ENCODE assay signal across 9 cellular contexts in the genomic region with DNA sequence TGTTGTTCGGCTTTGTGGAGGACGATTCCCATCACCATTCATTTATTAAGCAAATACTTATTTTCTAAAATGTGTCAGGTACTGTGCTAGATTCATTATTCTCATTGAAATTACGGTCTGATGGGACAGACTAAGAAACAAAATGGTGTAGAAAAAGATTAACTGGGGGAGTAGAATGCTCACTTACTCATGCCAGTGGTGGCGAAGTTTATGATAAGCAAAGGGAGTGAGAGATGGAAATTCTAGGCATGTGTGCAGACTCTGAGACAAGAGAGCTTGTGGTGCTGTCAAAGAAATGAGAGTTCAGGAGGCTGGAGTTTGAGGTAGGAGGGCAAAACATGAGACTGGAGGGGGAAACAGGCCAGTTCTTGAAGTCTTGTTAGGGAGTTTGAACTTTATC. TPM values are rescaled to one million over a fixed set of nuclear protein-coding genes. Genes with fewer than 3 reads are reported as not detected.
A peak's percentile ranks its signal among the peaks of the same experiment; 100 is the strongest.
DNase-seq lines count a peak whose midpoint lies in the region; ATAC-seq and TF ChIP-seq lines count a peak whose summit lies in the region.
"Had no signal": no experiment of that assay in that cellular context is flagged by ENCODE, and none has a peak within 500 bp of the region (broad histone marks: within the 10 kb centered on the region; RNA-seq: fewer than 3 reads in every experiment).

No MANE protein-coding gene starts in this region.

- POLR2A ChIA-PET in AG04450 (lab: Yijun Ruan, JAX) = interaction anchor here (0.6 kb wide), 1 partner anchor 23 kb away, joined by 7 read pairs; no protein-coding TSS in a partner anchor

- H3K27ac ChIP-seq in AG04450 (ENCODE audit: low read depth, low read length) = no peak overlapping the region

- H3K27me3 Mint-ChIP-seq in central memory CD8-positive, alpha-beta T cell = peaks cover 14% of the 10 kb centered on the region
- peaks cover 0 to 10% of the 10 kb centered on the region in 2 donors for H3K27me3 Mint-ChIP-seq in natural killer cell treated with Interleukin-12 subunit alpha and Interleukin-12 subunit beta and Interleukin-15 and Interleukin-18, amount 100 ng/mL, for 72 hours

- CTCF ChIA-PET in AG04450 (lab: Charles Lee) = no interaction called here

- peaks cover 15% of the 10 kb centered on the region for H3K36me3 Mint-ChIP-seq in central memory CD8-positive, alpha-beta T cell (ENCODE audit: insufficient read depth)
- peaks cover 4% of the 10 kb centered on the region for H3K36me3 Mint-ChIP-seq in natural killer cell treated with Interleukin-12 subunit alpha and Interleukin-12 subunit beta and Interleukin-15 and Interleukin-18, amount 100 ng/mL, for 72 hours

- H3K9me3 ChIP-seq in AG04450 (ENCODE audit: control insufficient read depth, insufficient read depth, low read length) = no peaks in the 10 kb centered on the region; the same call in 1 of the 2 replicates

- H3K4me3 Mint-ChIP-seq in central memory CD8-positive, alpha-beta T cell = peak overlapping the region; percentile 81
- peak overlapping the region; percentile 82 for H3K4me3 Mint-ChIP-seq in natural killer cell treated with Interleukin-12 subunit alpha and Interleukin-12 subunit beta and Interleukin-15 and Interleukin-18, amount 100 ng/mL, for 72 hours

- no peak for DNase-seq in AG04450 (ENCODE audit: low read depth, low spot score)
- DNase-seq in Jurkat, Clone E6-1 (ENCODE audit: low read depth, low spot score) = no peak
- DNase-seq in central memory CD8-positive, alpha-beta T cell (ENCODE audit: low spot score in 2 of 2) = no peak
- DNase-seq in natural killer cell treated with Interleukin-12 subunit alpha and Interleukin-12 subunit beta and Interleukin-15 and Interleukin-18, amount 100 ng/mL, for 72 hours (ENCODE audit: low spot score) = no peak
- DNase-seq in NCI-H510A treated with DMSO at 0.1 percent for 48 hours (lab: John Stamatoyannopoulos, UW) = no peak
- DNase-seq in NCI-H2227 treated with DMSO at 0.1 percent for 48 hours (lab: John Stamatoyannopoulos, UW) = no peak
- no peak for DNase-seq in stimulated activated CD4-positive, alpha-beta T cell treated with anti-CD3 and anti-CD28 coated beads, Interleukin-2, amount 100 ng/mL, for 48 hours
- DNase-seq: stimulated activated CD4-positive, alpha-beta T cell treated with anti-CD3 and anti-CD28 coated beads, Interleukin-4, amount 100 ng/mL, for 1 hour had no signal

- TF ChIP-seq CTCF in AG04450 (IDR thresholded peaks at IDR 0.05; ENCODE audit: low read depth, low read length) = no peak

- H3K4me1 Mint-ChIP-seq in central memory CD8-positive, alpha-beta T cell = peaks cover 31% of the 10 kb centered on the region
- H3K4me1 Mint-ChIP-seq in natural killer cell treated with Interleukin-12 subunit alpha and Interleukin-12 subunit beta and Interleukin-15 and Interleukin-18, amount 100 ng/mL, for 72 hours (ENCODE audit: low read depth in 2 of 2) = peaks cover 16 to 34% of the 10 kb centered on the region in 2 donors

- H3K27ac Mint-ChIP-seq in central memory CD8-positive, alpha-beta T cell (ENCODE audit: low read depth) = peak overlapping the region; percentile 69
- H3K27ac Mint-ChIP-seq in natural killer cell treated with Interleukin-12 subunit alpha and Interleukin-12 subunit beta and Interleukin-15 and Interleukin-18, amount 100 ng/mL, for 72 hours = peak overlapping the region; percentile 10 to 37

- H3K27me3 ChIP-seq in AG04450 (ENCODE audit: control insufficient read depth, insufficient read depth, low read length) = no peaks in the 10 kb centered on the region

- H3K9me3 Mint-ChIP-seq in central memory CD8-positive, alpha-beta T cell = no peaks in the 10 kb centered on the region
- H3K9me3 Mint-ChIP-seq in natural killer cell treated with Interleukin-12 subunit alpha and Interleukin-12 subunit beta and Interleukin-15 and Interleukin-18, amount 100 ng/mL, for 72 hours = no peaks in the 10 kb centered on the region

- peak overlapping the region; percentile 97 for H3K4me3 ChIP-seq in AG04450 (ENCODE audit: low read depth, low read length)
- H3K4me3 ChIP-seq in Jurkat, Clone E6-1 (ENCODE audit: low read length) = peak overlapping the region; percentile 75

- ATAC-seq in central memory CD8-positive, alpha-beta T cell (replicated peaks; ENCODE audit: extremely low read depth, poor library complexity, severe bottlenecking) = no peak
- ATAC-seq in natural killer cell treated with Interleukin-12 subunit alpha and Interleukin-12 subunit beta and Interleukin-15 and Interleukin-18, amount 100 ng/mL, for 72 hours = no peak
- no peak for ATAC-seq in GM18858 (IDR thresholded peaks at IDR 0.05; ENCODE audit: unreplicated experiment)

RNA-seq across cellular contexts. Expression of a gene that starts 0.9 kb away (rescaled TPM):
- polyA plus RNA-seq in AG04450 (2011; rRNA removed) = 18.9 and 19.7 TPM in 2 replicates
- 5.3 and 9.7 TPM in 2 replicates for polyA minus RNA-seq in AG04450 (2011; rRNA and poly(A)+ RNA removed)
- 141 TPM for polyA plus RNA-seq in Jurkat, Clone E6-1 (2012; ENCODE audit: insufficient read depth, insufficient read length)
- total RNA-seq in natural killer cell treated with Interleukin-12 subunit alpha and Interleukin-12 subunit beta and Interleukin-15 and Interleukin-18, amount 100 ng/mL, for 72 hours = 10 to 100 TPM; 23.2 to 37.8 TPM

RNA-seq across cellular contexts. Expression of a gene that starts 19.1 kb away (rescaled TPM):
- polyA plus RNA-seq in AG04450 (2011; rRNA removed) = 6.3 and 6.7 TPM in 2 replicates
- polyA minus RNA-seq in AG04450 (2011; rRNA and poly(A)+ RNA removed) = 7.6 and 8.9 TPM in 2 replicates
- polyA plus RNA-seq in Jurkat, Clone E6-1 (2012; ENCODE audit: insufficient read depth, insufficient read length) = 11.7 TPM
- total RNA-seq in natural killer cell treated with Interleukin-12 subunit alpha and Interleukin-12 subunit beta and Interleukin-15 and Interleukin-18, amount 100 ng/mL, for 72 hours = 10 to 100 TPM; 16.6 to 21.4 TPM
